29 cellular contexts compared by ENCODE assay signal in genomic region chr19:42294471-42295137, GRCh38. TPM values are rescaled to one million over a fixed set of nuclear protein-coding genes. Genes with fewer than 3 reads are reported as not detected.
"Had no signal": no experiment of that assay in that cellular context is flagged by ENCODE, and none has a peak within 500 bp of the region (broad histone marks: within the 10 kb centered on the region; RNA-seq: fewer than 3 reads in every experiment).

No MANE protein-coding gene starts in this region.

- H3K27me3 Mint-ChIP-seq: effector memory CD8-positive, alpha-beta T cell; memory B cell; naive thymus-derived CD4-positive, alpha-beta T cell; stimulated activated naive CD8-positive, alpha-beta T cell treated with anti-CD3 and anti-CD28 coated beads, Interleukin-15, amount 100 ng/mL, for 72 hours; type B pancreatic cell had no signal

- H3K79me2 ChIP-seq: hepatocyte had no signal

- H2AFZ ChIP-seq: hepatocyte had no signal

- H3K4me2 ChIP-seq: hepatocyte had no signal

- H3K4me3 Mint-ChIP-seq: effector memory CD8-positive, alpha-beta T cell; memory B cell; stimulated activated effector memory CD8-positive, alpha-beta T cell treated with anti-CD3 and anti-CD28 coated beads, Interleukin-12 subunit alpha, Interleukin-12 subunit beta, amount 100 ng/mL, for 72 hours; stimulated activated naive CD8-positive, alpha-beta T cell treated with anti-CD3 and anti-CD28 coated beads, Interleukin-15, amount 100 ng/mL, for 72 hours; T-helper 2 cell treated with Interferon-gamma antibody and Interleukin-4, amounts not matched to agents 5 μg/mL and 100 μg/mL, for 36 hours; type B pancreatic cell had no signal

- H3K27me3 ChIP-seq: adrenal gland, body of pancreas, gastrocnemius medialis, hepatocyte, uterus had no signal

- DNase-seq: activated CD4-positive, alpha-beta T cell treated with anti-CD3 and anti-CD28 coated beads for 4 hours; activated CD4-positive, alpha-beta T cell treated with anti-CD3 and anti-CD28 coated beads, Interleukin-2, amount 50 U/mL, for 48 hours; activated CD8-positive, alpha-beta memory T cell treated with anti-CD3 and anti-CD28 coated beads, Interleukin-2, amount 50 U/mL, for 48 hours; activated T-cell treated with anti-CD3 and anti-CD28 coated beads, Interleukin-2, amount 50 U/mL, for 48 hours; cortex of kidney; effector memory CD8-positive, alpha-beta T cell; erythroblast; gastrocnemius medialis; islet precursor cell; left cardiac atrium; midbrain; naive thymus-derived CD4-positive, alpha-beta T cell; stimulated activated CD4-positive, alpha-beta T cell treated with anti-CD3 and anti-CD28 coated beads, Interleukin-12 subunit alpha, Interleukin-12 subunit beta, amount 100 ng/mL, for 4 hours; stimulated activated CD4-positive, alpha-beta T cell treated with anti-CD3 and anti-CD28 coated beads, Interleukin-4, amount 100 ng/mL, for 24 hours; stimulated activated naive CD8-positive, alpha-beta T cell treated with anti-CD3 and anti-CD28 coated beads, Interleukin-15, amount 100 ng/mL, for 72 hours; uterus had no signal

- H3K9me3 ChIP-seq: adrenal gland, body of pancreas, gastrocnemius medialis, uterus had no signal

- H3K4me3 ChIP-seq: adrenal gland, body of pancreas, gastrocnemius medialis, hepatocyte, skin epidermis, uterus had no signal

- H3K4me1 ChIP-seq: adrenal gland, body of pancreas, gastrocnemius medialis, uterus had no signal

- H3K36me3 ChIP-seq: uterus had no signal

- ATAC-seq: activated naive CD4-positive, alpha-beta T cell treated with anti-CD3 and anti-CD28 coated beads, Interleukin-2, amount 50 U/mL, for 72 hours; body of pancreas; effector memory CD8-positive, alpha-beta T cell; gastrocnemius medialis; left cardiac atrium; naive thymus-derived CD4-positive, alpha-beta T cell; sciatic nerve; stimulated activated effector memory CD8-positive, alpha-beta T cell treated with anti-CD3 and anti-CD28 coated beads, Interleukin-12 subunit alpha, Interleukin-12 subunit beta, amount 100 ng/mL, for 72 hours; stimulated activated naive CD8-positive, alpha-beta T cell treated with anti-CD3 and anti-CD28 coated beads, Interleukin-15, amount 100 ng/mL, for 72 hours had no signal

- H3K27ac ChIP-seq: adrenal gland, body of pancreas, gastrocnemius medialis, hepatocyte, uterus had no signal

- H3K27ac Mint-ChIP-seq: activated naive CD4-positive, alpha-beta T cell treated with anti-CD3 and anti-CD28 coated beads, Interleukin-2, amount 50 U/mL, for 72 hours; activated T-helper 2 cell treated with anti-CD3 and anti-CD28 coated beads, Interferon-gamma antibody, Interleukin-2, Interleukin-4, amounts not matched to agents 10 μg/mL and 5 μg/mL and 100 μg/mL, durations not matched to agents 14 hours and 24 hours and 36 hours; memory B cell; stimulated activated effector memory CD8-positive, alpha-beta T cell treated with anti-CD3 and anti-CD28 coated beads, Interleukin-12 subunit alpha, Interleukin-12 subunit beta, amount 100 ng/mL, for 72 hours; T-helper 2 cell treated with Interferon-gamma antibody and Interleukin-4, amounts not matched to agents 5 μg/mL and 100 μg/mL, for 36 hours; type B pancreatic cell had no signal

- H3K9me3 Mint-ChIP-seq: activated naive CD4-positive, alpha-beta T cell treated with anti-CD3 and anti-CD28 coated beads, Interleukin-2, amount 50 U/mL, for 72 hours; activated T-helper 2 cell treated with anti-CD3 and anti-CD28 coated beads, Interferon-gamma antibody, Interleukin-2, Interleukin-4, amounts not matched to agents 10 μg/mL and 5 μg/mL and 100 μg/mL, durations not matched to agents 14 hours and 24 hours and 36 hours; effector memory CD8-positive, alpha-beta T cell; memory B cell; stimulated activated effector memory CD8-positive, alpha-beta T cell treated with anti-CD3 and anti-CD28 coated beads, Interleukin-12 subunit alpha, Interleukin-12 subunit beta, amount 100 ng/mL, for 72 hours; stimulated activated naive CD8-positive, alpha-beta T cell treated with anti-CD3 and anti-CD28 coated beads, Interleukin-15, amount 100 ng/mL, for 72 hours; T-helper 2 cell treated with Interferon-gamma antibody and Interleukin-4, amounts not matched to agents 5 μg/mL and 100 μg/mL, for 36 hours; type B pancreatic cell had no signal

RNA-seq across cellular contexts. Expression of gene PRR19, which starts 7.3 kb away (rescaled TPM):
- total RNA-seq: gastrocnemius medialis had no signal
- polyA plus RNA-seq: aorta had no signal

RNA-seq across cellular contexts. Expression of gene TMEM145, which starts 18.5 kb away (rescaled TPM):
- total RNA-seq: aorta; body of pancreas; naive thymus-derived CD4-positive, alpha-beta T cell; osteoblast; sciatic nerve had no signal
- polyA plus RNA-seq: aorta; hepatocyte; naive thymus-derived CD4-positive, alpha-beta T cell had no signal
